In genomic region chr1:217478450-217478849, GRCh38 we compare ENCODE assay signal across 19 cellular contexts.
"Had no signal": no experiment of that assay in that cellular context is flagged by ENCODE, and none has a peak within 500 bp of the region (broad histone marks: within the 10 kb centered on the region; RNA-seq: fewer than 3 reads in every experiment).

No MANE protein-coding gene starts in this region.

- H3K4me3 ChIP-seq: coronary artery, dorsolateral prefrontal cortex, esophagus squamous epithelium, gastrocnemius medialis, heart right ventricle, left lung, lower lobe of right lung had no signal

- H3K27ac ChIP-seq: coronary artery, dorsolateral prefrontal cortex, esophagus squamous epithelium, gastrocnemius medialis, heart right ventricle, left lung, lower lobe of right lung had no signal

- H3K27me3 ChIP-seq: dorsolateral prefrontal cortex, esophagus squamous epithelium, gastrocnemius medialis, heart right ventricle, left lung had no signal

- H3K9me3 ChIP-seq: esophagus squamous epithelium, gastrocnemius medialis had no signal

- H3K36me3 ChIP-seq: gastrocnemius medialis, lower lobe of right lung had no signal

- DNase-seq: dermis blood vessel endothelial cell; dorsolateral prefrontal cortex; effector CD4-positive, alpha-beta T cell; effector memory CD4-positive, alpha-beta T cell; esophagus squamous epithelium; foreskin fibroblast; foreskin melanocyte; gastrocnemius medialis; glutamatergic neuron; head of caudate nucleus; heart right ventricle; hippocampal formation; left cardiac atrium; left lung; left ventricle myocardium superior; lower lobe of right lung; mesendoderm; midbrain had no signal

- ATAC-seq: gastrocnemius medialis, heart right ventricle, left cardiac atrium, left lung, left ventricle myocardium superior, lower lobe of right lung had no signal

- H3K4me1 ChIP-seq: esophagus squamous epithelium, gastrocnemius medialis, left lung, lower lobe of right lung had no signal
